Comparison of ENCODE assay signal across 1 cellular context in the genomic region with DNA sequence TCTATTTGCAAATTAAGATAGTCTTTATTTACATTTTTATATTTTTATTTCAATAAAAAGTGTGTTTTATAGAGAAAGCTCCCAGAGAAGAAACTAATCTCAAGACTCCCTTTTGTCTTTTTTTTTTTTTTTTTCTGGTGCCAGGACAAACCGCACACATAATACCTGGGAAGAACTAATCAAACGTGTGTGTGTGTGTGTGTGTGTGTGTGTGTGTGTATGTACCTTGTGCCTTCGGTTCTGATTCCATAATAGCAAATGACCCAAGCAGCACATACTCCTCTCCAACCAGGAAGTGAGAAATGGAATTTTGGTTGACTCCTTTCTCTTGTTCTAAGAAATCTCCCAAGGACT.
TF ChIP-seq lines count a peak whose summit lies in the region.

No MANE protein-coding gene starts in this region.

TF ChIP-seq in GM12878, 131 proteins besides CTCF, POLR2A, EP300 and RAD21:
- TF ChIP-seq ZBED1 (IDR thresholded peaks at IDR 0.05; ENCODE audit: borderline replicate concordance) (no peak), IKZF1 (conservative IDR thresholded peaks at IDR 0.05) (no peak), STAT1 (conservative IDR thresholded peaks at IDR 0.05) (no peak)
TF ChIP-seq in GM12878: peak in this region for 0.
